Comparison of ENCODE assay signal across 8 cellular contexts in genomic region chr1:32872189-32872898, GRCh38. TPM values are rescaled to one million over a fixed set of nuclear protein-coding genes. Genes with fewer than 3 reads are reported as not detected.
DNase-seq lines count a peak whose midpoint lies in the region; ATAC-seq and TF ChIP-seq lines count a peak whose summit lies in the region.

No MANE protein-coding gene starts in this region.

- no peak overlapping the region for H3K4me3 Mint-ChIP-seq in activated naive CD4-positive, alpha-beta T cell treated with anti-CD3 and anti-CD28 coated beads for 36 hours

- H3K27ac ChIP-seq in prostate gland (no peak overlapping the region), vagina (no peak overlapping the region)

- H3K4me3 ChIP-seq in MG63 (no peak overlapping the region), prostate gland (no peak overlapping the region), vagina (no peak overlapping the region)

- DNase-seq in DMS79 treated with DMSO at 0.1 percent for 48 hours (lab: John Stamatoyannopoulos, UW) (peak; percentile 91), MG63 (peak; percentile 35), SK-N-DZ (ENCODE audit: low spot score) (peak; percentile 95), cardiac septum (ENCODE audit: low spot score) (peak; percentile 85), prostate gland (ENCODE audit: low spot score) (peak; percentile 41), vagina (ENCODE audit: extremely low spot score in 2 of 2) (no peak)
- DNase-seq in activated naive CD4-positive, alpha-beta T cell treated with anti-CD3 and anti-CD28 coated beads for 36 hours: peak; percentile 80

- H3K27ac Mint-ChIP-seq in activated naive CD4-positive, alpha-beta T cell treated with anti-CD3 and anti-CD28 coated beads for 36 hours: no peak overlapping the region

- H3K36me3 ChIP-seq in MG63 (no peaks in the 10 kb centered on the region), prostate gland (no peaks in the 10 kb centered on the region), vagina (no peaks in the 10 kb centered on the region)

- ATAC-seq in HG03439 (IDR thresholded peaks at IDR 0.05; ENCODE audit: unreplicated experiment): no peak

- H3K4me1 ChIP-seq in prostate gland (replicated peaks) (peaks cover 4% of the 10 kb centered on the region), vagina (peaks cover 26% of the 10 kb centered on the region)

- 34% methylated on average over 14 of the region's 14 CpGs for WGBS in prostate gland

- TF ChIP-seq CTCF in prostate gland (IDR thresholded peaks at IDR 0.05): peak; percentile 68 to 69 (median 68)
- peak; percentile 71 to 78 (median 76) for TF ChIP-seq CTCF in vagina (IDR thresholded peaks at IDR 0.05)

- intact Hi-C loops in activated naive CD4-positive, alpha-beta T cell treated with anti-CD3 and anti-CD28 coated beads for 36 hours (cut with micrococcal nuclease): loop anchor here (1.0 to 2.0 kb wide), 3 partner anchors 100 to 352 kb away; no protein-coding TSS in a partner anchor
- intact Hi-C loops in cardiac septum (cut with DNase I) (loop anchor here (5.0 kb wide), 2 partner anchors 55 to 160 kb away; partner anchors contain the start of genes S100PBP and YARS1), prostate gland (cut with DNase I) (loop anchor here (5.0 to 10.0 kb wide), 2 partner anchors 160 to 468 kb away; no protein-coding TSS in a partner anchor), vagina (cut with DNase I) (loop anchor here (10.0 kb wide), 1 partner anchor 158 kb away; no protein-coding TSS in a partner anchor)

- H3K36me3 Mint-ChIP-seq in activated naive CD4-positive, alpha-beta T cell treated with anti-CD3 and anti-CD28 coated beads for 36 hours (ENCODE audit: low read depth): no peaks in the 10 kb centered on the region

- no peak for TF ChIP-seq POLR2A in prostate gland (IDR thresholded peaks at IDR 0.05)
- no peak for TF ChIP-seq POLR2A in vagina (IDR thresholded peaks at IDR 0.05)

- CTCF ChIA-PET in activated naive CD4-positive, alpha-beta T cell treated with anti-CD3 and anti-CD28 coated beads for 36 hours (lab: Charles Lee): interaction anchor here (0.6 to 7.8 kb wide), 13 partner anchors 10 to 368 kb away, joined by 3 to 63 read pairs (median 3); partner anchors contain the start of gene YARS1

- no peaks in the 10 kb centered on the region for H3K27me3 ChIP-seq in MG63
- H3K27me3 ChIP-seq in prostate gland (replicated peaks; ENCODE audit: insufficient read depth): no peaks in the 10 kb centered on the region
- no peaks in the 10 kb centered on the region for H3K27me3 ChIP-seq in vagina

- H3K9me3 ChIP-seq in MG63 (no peaks in the 10 kb centered on the region), prostate gland (no peaks in the 10 kb centered on the region), vagina (no peaks in the 10 kb centered on the region)

- no peaks in the 10 kb centered on the region for H3K9me3 Mint-ChIP-seq in activated naive CD4-positive, alpha-beta T cell treated with anti-CD3 and anti-CD28 coated beads for 36 hours

- peaks cover 40% of the 10 kb centered on the region for H3K27me3 Mint-ChIP-seq in activated naive CD4-positive, alpha-beta T cell treated with anti-CD3 and anti-CD28 coated beads for 36 hours (ENCODE audit: low read depth)

- H3K4me1 Mint-ChIP-seq in activated naive CD4-positive, alpha-beta T cell treated with anti-CD3 and anti-CD28 coated beads for 36 hours (ENCODE audit: low read depth): peaks cover 6% of the 10 kb centered on the region

RNA-seq across cellular contexts. Expression of gene FNDC5, which starts 1.6 kb away (rescaled TPM):
- total RNA-seq in MG63 (2014; rRNA removed; shearing (Covaris generic); ENCODE audit: low replicate concordance): 0.23 TPM in 1 of 2 replicates, not detected in the other
- polyA plus RNA-seq in SK-N-DZ (2014; cell fraction: cytosol; rRNA removed): 62.7 and 71.9 TPM in 2 replicates
- 190 and 277 TPM in 2 replicates for polyA plus RNA-seq in SK-N-DZ (2014; cell fraction: nucleus; rRNA removed)
- total RNA-seq in activated naive CD4-positive, alpha-beta T cell treated with anti-CD3 and anti-CD28 coated beads for 36 hours: not detected
- total RNA-seq in cardiac septum: 18.7 TPM
- 10 to 100 TPM in 1 of 2 donors, 1 to 10 TPM in 1; 1.5 to 19.1 TPM for total RNA-seq in prostate gland
- 4.7 TPM for total RNA-seq in vagina

RNA-seq across cellular contexts. Expression of gene HPCA, which starts 13.9 kb away (rescaled TPM):
- total RNA-seq in MG63 (2014; rRNA removed; shearing (Covaris generic); ENCODE audit: low replicate concordance): not detected in 2 replicates
- polyA plus RNA-seq in SK-N-DZ (2014; cell fraction: cytosol; rRNA removed): 8.1 and 13.7 TPM in 2 replicates
- 4.5 TPM in 2 replicates for polyA plus RNA-seq in SK-N-DZ (2014; cell fraction: nucleus; rRNA removed)
- total RNA-seq in activated naive CD4-positive, alpha-beta T cell treated with anti-CD3 and anti-CD28 coated beads for 36 hours: not detected
- total RNA-seq in cardiac septum (not detected), prostate gland (1 to 10 TPM in 1 of 2 donors, not detected in 1; 1.6 TPM), vagina (not detected)

RNA-seq across cellular contexts. Expression of gene TMEM54, which starts 28.8 kb away (rescaled TPM):
- 6.3 and 30.7 TPM in 2 replicates for total RNA-seq in MG63 (2014; rRNA removed; shearing (Covaris generic); ENCODE audit: low replicate concordance)
- 5.1 and 7.2 TPM in 2 replicates for polyA plus RNA-seq in SK-N-DZ (2014; cell fraction: cytosol; rRNA removed)
- 8.8 and 9.2 TPM in 2 replicates for polyA plus RNA-seq in SK-N-DZ (2014; cell fraction: nucleus; rRNA removed)
- total RNA-seq in activated naive CD4-positive, alpha-beta T cell treated with anti-CD3 and anti-CD28 coated beads for 36 hours: 1 to 10 TPM in 1 of 2 experiments, under 1 TPM in 1; 0.84 to 1.0 TPM
- 17.0 TPM for total RNA-seq in cardiac septum
- 100 to 1,000 TPM in 1 of 2 donors, 10 to 100 TPM in 1; 96.2 to 239 TPM for total RNA-seq in prostate gland
- 36.1 TPM for total RNA-seq in vagina

RNA-seq across cellular contexts. Expression of gene S100PBP, which starts 54.9 kb away (rescaled TPM):
- total RNA-seq in MG63 (2014; rRNA removed; shearing (Covaris generic); ENCODE audit: low replicate concordance): 28.5 and 38.5 TPM in 2 replicates
- polyA plus RNA-seq in SK-N-DZ (2014; cell fraction: cytosol; rRNA removed): 27.6 and 30.1 TPM in 2 replicates
- polyA plus RNA-seq in SK-N-DZ (2014; cell fraction: nucleus; rRNA removed): 32.6 and 50.4 TPM in 2 replicates
- 10 to 100 TPM; 26.1 to 31.2 TPM for total RNA-seq in activated naive CD4-positive, alpha-beta T cell treated with anti-CD3 and anti-CD28 coated beads for 36 hours
- total RNA-seq in cardiac septum (12.5 TPM), prostate gland (10 to 100 TPM; 27.1 to 72.5 TPM), vagina (19.6 TPM)

RNA-seq across cellular contexts. Expression of gene YARS1, which starts 55.2 kb away (rescaled TPM):
- 95.0 and 160 TPM in 2 replicates for total RNA-seq in MG63 (2014; rRNA removed; shearing (Covaris generic); ENCODE audit: low replicate concordance)
- polyA plus RNA-seq in SK-N-DZ (2014; cell fraction: cytosol; rRNA removed): 57.1 and 64.9 TPM in 2 replicates
- polyA plus RNA-seq in SK-N-DZ (2014; cell fraction: nucleus; rRNA removed): 79.6 and 96.0 TPM in 2 replicates
- 100 to 1,000 TPM; 293 to 312 TPM for total RNA-seq in activated naive CD4-positive, alpha-beta T cell treated with anti-CD3 and anti-CD28 coated beads for 36 hours
- total RNA-seq in cardiac septum (27.8 TPM), prostate gland (10 to 100 TPM; 32.0 to 63.5 TPM), vagina (41.3 TPM)

Comparison
In these comparisons a context has a peak if more than half of its experiments do, and no peak if none do; other contexts are left out.
1. DNase-seq: peak in DMS79 treated with DMSO at 0.1 percent for 48 hours (single experiment), MG63 (single experiment), SK-N-DZ (single experiment), activated naive CD4-positive, alpha-beta T cell treated with anti-CD3 and anti-CD28 coated beads for 36 hours (single experiment), cardiac septum (single experiment) and prostate gland (single experiment); none in vagina (0 of 2).